ENCODE assay signal across 21 cellular contexts in the genomic region with DNA sequence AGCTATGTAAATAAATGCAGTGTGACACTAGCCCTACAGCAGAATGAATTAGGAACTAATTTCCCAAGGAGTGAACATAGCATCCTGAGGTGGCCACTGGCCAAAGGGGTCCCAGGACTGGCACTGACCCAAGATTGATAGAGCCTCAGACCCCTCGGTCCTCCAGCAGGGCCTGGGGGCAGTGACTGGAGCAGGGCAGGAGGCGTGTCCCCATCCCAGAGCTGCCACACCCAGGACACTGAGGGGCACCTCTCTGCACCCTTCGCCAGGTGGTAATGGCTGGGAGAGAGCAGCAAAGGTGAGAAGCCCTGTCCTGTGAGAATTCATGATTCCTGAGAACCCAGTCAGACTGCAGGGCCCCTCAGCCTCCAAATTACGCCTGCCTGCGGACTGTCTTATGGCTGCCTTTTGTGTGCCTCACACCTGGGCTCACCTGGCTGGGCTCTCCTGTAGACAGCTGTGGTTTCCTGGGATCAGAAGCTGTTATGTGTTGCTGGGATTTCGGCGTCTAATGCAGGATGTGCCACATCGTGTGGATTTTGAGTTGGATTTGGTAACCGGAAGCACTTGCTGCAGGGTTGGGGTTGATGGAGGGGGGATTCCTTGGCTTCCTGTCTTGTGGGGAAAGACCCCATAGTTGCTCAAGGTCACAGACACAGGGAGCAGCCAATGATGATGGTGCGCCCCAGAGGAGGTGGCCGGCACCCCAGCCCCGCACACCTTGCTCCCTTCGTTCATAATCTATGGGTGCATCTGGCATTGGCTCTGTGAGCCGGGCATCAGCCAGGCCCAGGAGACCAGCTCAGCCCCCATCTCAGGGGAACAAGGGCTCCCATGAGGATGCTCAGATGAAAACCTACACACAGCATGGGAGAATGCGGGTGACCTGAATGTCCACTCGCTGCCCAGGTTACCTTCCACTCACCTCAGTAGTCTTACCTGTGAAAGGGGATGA.
DNase-seq lines count a peak whose midpoint lies in the region; ATAC-seq and TF ChIP-seq lines count a peak whose summit lies in the region.
"Had no signal": no experiment of that assay in that cellular context is flagged by ENCODE, and none has a peak within 500 bp of the region (broad histone marks: within the 10 kb centered on the region; RNA-seq: fewer than 3 reads in every experiment).

No MANE protein-coding gene starts in this region.

- H3K27me3 Mint-ChIP-seq in osteocyte (ENCODE audit: unreplicated experiment), result no peaks in the 10 kb centered on the region
- no peaks in the 10 kb centered on the region; the same call in 1 of the 2 replicates for H3K27me3 Mint-ChIP-seq in WTC11 (ENCODE audit: low read depth)

- H3K36me3 ChIP-seq in right atrium auricular region, result no peaks in the 10 kb centered on the region
- H3K36me3 ChIP-seq in heart left ventricle, result no peaks in the 10 kb centered on the region
- no peaks in the 10 kb centered on the region for H3K36me3 ChIP-seq in esophagus muscularis mucosa
- H3K36me3 ChIP-seq: BE2C had no signal

- H3K9me3 ChIP-seq in right atrium auricular region, result no peaks in the 10 kb centered on the region
- no peaks in the 10 kb centered on the region for H3K9me3 ChIP-seq in heart left ventricle
- H3K9me3 ChIP-seq in esophagus muscularis mucosa, result no peaks in the 10 kb centered on the region
- H3K9me3 ChIP-seq: BE2C had no signal

- DNase-seq in right atrium auricular region (ENCODE audit: low spot score), result peak; percentile 28
- no peak for DNase-seq in heart left ventricle
- DNase-seq in esophagus muscularis mucosa (ENCODE audit: extremely low spot score), result peak; percentile 55
- DNase-seq in osteocyte (ENCODE audit: extremely low spot score, unreplicated experiment), result peak; percentile 83
- DNase-seq in stimulated activated CD4-positive, alpha-beta T cell treated with anti-CD3 and anti-CD28 coated beads, Interleukin-4, amount 100 ng/mL, for 4 hours, result no peak
- no peak for DNase-seq in WTC11 (ENCODE audit: low spot score)
- DNase-seq in SHP77 treated with DMSO at 0.1 percent for 48 hours (lab: John Stamatoyannopoulos, UW), result no peak
- DNase-seq: BE2C; CD4-positive, alpha-beta memory T cell; DND-41; GDM1; GM23248; MV-4-11; NCI-H1417 treated with DMSO at 0.1 percent for 48 hours; NCI-H2081; NCI-H2227 treated with DMSO at 0.1 percent for 48 hours; NCI-H526; NK-92 treated with Interleukin-12 subunit alpha and Interleukin-12 subunit beta, amount 100 ng/mL, for 24 hours; OCI-M1; RPMI8226 had no signal

- TF ChIP-seq POLR2A in heart left ventricle (IDR thresholded peaks at IDR 0.05) (no peak), esophagus muscularis mucosa (IDR thresholded peaks at IDR 0.05; ENCODE audit: low read depth) (no peak)

- POLR2A ChIA-PET in WTC11 (lab: Charles Lee), result no interaction called here

- CTCF ChIA-PET in WTC11 (lab: Charles Lee), result no interaction called here

- no peaks in the 10 kb centered on the region for H3K36me3 Mint-ChIP-seq in osteocyte (ENCODE audit: unreplicated experiment)
- H3K36me3 Mint-ChIP-seq in WTC11, result no peaks in the 10 kb centered on the region
- H3K36me3 Mint-ChIP-seq: CD4-positive, alpha-beta memory T cell; IgD-negative memory B cell had no signal

- H3K4me1 ChIP-seq in right atrium auricular region, result no peaks in the 10 kb centered on the region
- no peaks in the 10 kb centered on the region for H3K4me1 ChIP-seq in heart left ventricle
- no peaks in the 10 kb centered on the region for H3K4me1 ChIP-seq in esophagus muscularis mucosa
- H3K4me1 ChIP-seq: BE2C had no signal

- H3K9me3 Mint-ChIP-seq in osteocyte (ENCODE audit: unreplicated experiment) (peaks cover 7% of the 10 kb centered on the region), WTC11 (peaks cover 13% of the 10 kb centered on the region; the same call in 1 of the 2 replicates)
- H3K9me3 Mint-ChIP-seq: CD4-positive, alpha-beta memory T cell had no signal

- WGBS in heart left ventricle, 4 donors, result 88 to 97% (median 90%) methylated on average over 12 to 16 of the region's 16 CpGs
- 89% methylated on average over 12 of the region's 16 CpGs for WGBS in esophagus muscularis mucosa

- no peaks in the 10 kb centered on the region for H3K4me1 Mint-ChIP-seq in osteocyte (ENCODE audit: unreplicated experiment)
- no peaks in the 10 kb centered on the region for H3K4me1 Mint-ChIP-seq in WTC11
- H3K4me1 Mint-ChIP-seq: CD4-positive, alpha-beta memory T cell; IgD-negative memory B cell had no signal

- H3K27ac ChIP-seq in right atrium auricular region, result no peak overlapping the region
- no peak overlapping the region for H3K27ac ChIP-seq in heart left ventricle
- no peak overlapping the region for H3K27ac ChIP-seq in esophagus muscularis mucosa (replicated peaks in 1 of 4)
- H3K27ac ChIP-seq: GM23248 had no signal

- H3K27ac Mint-ChIP-seq in osteocyte (ENCODE audit: unreplicated experiment), result no peak overlapping the region
- H3K27ac Mint-ChIP-seq in WTC11, result no peak overlapping the region
- H3K27ac Mint-ChIP-seq: CD4-positive, alpha-beta memory T cell; IgD-negative memory B cell had no signal

- intact Hi-C loops in heart left ventricle (cut with DNase I) (no loop called here), esophagus muscularis mucosa (cut with DNase I) (no loop called here)

- no peak for TF ChIP-seq CTCF in right atrium auricular region (IDR thresholded peaks at IDR 0.05)
- no peak for TF ChIP-seq CTCF in heart left ventricle (IDR thresholded peaks at IDR 0.05)
- TF ChIP-seq CTCF in esophagus muscularis mucosa (IDR thresholded peaks at IDR 0.05), result no peak
- no peak for TF ChIP-seq CTCF in osteocyte (IDR thresholded peaks at IDR 0.05)
- no peak for TF ChIP-seq CTCF in WTC11 (IDR thresholded peaks at IDR 0.05)

- no peaks in the 10 kb centered on the region for H3K27me3 ChIP-seq in right atrium auricular region
- peaks cover 0 to 4% (median 0%) of the 10 kb centered on the region in 9 donors for H3K27me3 ChIP-seq in heart left ventricle
- peaks cover 0 to 26% (median 0%) of the 10 kb centered on the region in 4 donors for H3K27me3 ChIP-seq in esophagus muscularis mucosa
- H3K27me3 ChIP-seq: BE2C had no signal

- ATAC-seq in heart left ventricle, result no peak
- no peak for ATAC-seq in WTC11

- H3K4me3 Mint-ChIP-seq in osteocyte (ENCODE audit: unreplicated experiment) (no peak overlapping the region), WTC11 (no peak overlapping the region)
- H3K4me3 Mint-ChIP-seq: CD4-positive, alpha-beta memory T cell; IgD-negative memory B cell had no signal

- no peak for TF ChIP-seq EP300 in esophagus muscularis mucosa (IDR thresholded peaks at IDR 0.05)

- H3K4me3 ChIP-seq in right atrium auricular region, result no peak overlapping the region
- no peak overlapping the region for H3K4me3 ChIP-seq in heart left ventricle
- no peak overlapping the region for H3K4me3 ChIP-seq in esophagus muscularis mucosa
- H3K4me3 ChIP-seq: GM23248 had no signal

TF ChIP-seq in WTC11, 78 proteins besides CTCF, POLR2A, EP300 and RAD21:
- TF ChIP-seq, protein P1, sequence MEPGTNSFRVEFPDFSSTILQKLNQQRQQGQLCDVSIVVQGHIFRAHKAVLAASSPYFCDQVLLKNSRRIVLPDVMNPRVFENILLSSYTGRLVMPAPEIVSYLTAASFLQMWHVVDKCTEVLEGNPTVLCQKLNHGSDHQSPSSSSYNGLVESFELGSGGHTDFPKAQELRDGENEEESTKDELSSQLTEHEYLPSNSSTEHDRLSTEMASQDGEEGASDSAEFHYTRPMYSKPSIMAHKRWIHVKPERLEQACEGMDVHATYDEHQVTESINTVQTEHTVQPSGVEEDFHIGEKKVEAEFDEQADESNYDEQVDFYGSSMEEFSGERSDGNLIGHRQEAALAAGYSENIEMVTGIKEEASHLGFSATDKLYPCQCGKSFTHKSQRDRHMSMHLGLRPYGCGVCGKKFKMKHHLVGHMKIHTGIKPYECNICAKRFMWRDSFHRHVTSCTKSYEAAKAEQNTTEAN (CRISPR knock-in tag; IDR thresholded peaks at IDR 0.05), result no peak
- TF ChIP-seq ZBTB21 (CRISPR knock-in tag; IDR thresholded peaks at IDR 0.05; ENCODE audit: borderline replicate concordance) (no peak), ESRRA (CRISPR knock-in tag; IDR thresholded peaks at IDR 0.05; ENCODE audit: borderline replicate concordance) (no peak), TEAD1 (CRISPR knock-in tag; IDR thresholded peaks at IDR 0.05) (no peak), CBFB (CRISPR knock-in tag; IDR thresholded peaks at IDR 0.05; ENCODE audit: low read depth) (no peak), SP1 (CRISPR knock-in tag; conservative IDR thresholded peaks at IDR 0.05) (no peak)
- TF ChIP-seq, protein P2, sequence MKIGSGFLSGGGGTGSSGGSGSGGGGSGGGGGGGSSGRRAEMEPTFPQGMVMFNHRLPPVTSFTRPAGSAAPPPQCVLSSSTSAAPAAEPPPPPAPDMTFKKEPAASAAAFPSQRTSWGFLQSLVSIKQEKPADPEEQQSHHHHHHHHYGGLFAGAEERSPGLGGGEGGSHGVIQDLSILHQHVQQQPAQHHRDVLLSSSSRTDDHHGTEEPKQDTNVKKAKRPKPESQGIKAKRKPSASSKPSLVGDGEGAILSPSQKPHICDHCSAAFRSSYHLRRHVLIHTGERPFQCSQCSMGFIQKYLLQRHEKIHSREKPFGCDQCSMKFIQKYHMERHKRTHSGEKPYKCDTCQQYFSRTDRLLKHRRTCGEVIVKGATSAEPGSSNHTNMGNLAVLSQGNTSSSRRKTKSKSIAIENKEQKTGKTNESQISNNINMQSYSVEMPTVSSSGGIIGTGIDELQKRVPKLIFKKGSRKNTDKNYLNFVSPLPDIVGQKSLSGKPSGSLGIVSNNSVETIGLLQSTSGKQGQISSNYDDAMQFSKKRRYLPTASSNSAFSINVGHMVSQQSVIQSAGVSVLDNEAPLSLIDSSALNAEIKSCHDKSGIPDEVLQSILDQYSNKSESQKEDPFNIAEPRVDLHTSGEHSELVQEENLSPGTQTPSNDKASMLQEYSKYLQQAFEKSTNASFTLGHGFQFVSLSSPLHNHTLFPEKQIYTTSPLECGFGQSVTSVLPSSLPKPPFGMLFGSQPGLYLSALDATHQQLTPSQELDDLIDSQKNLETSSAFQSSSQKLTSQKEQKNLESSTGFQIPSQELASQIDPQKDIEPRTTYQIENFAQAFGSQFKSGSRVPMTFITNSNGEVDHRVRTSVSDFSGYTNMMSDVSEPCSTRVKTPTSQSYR (CRISPR knock-in tag; IDR thresholded peaks at IDR 0.05), result no peak
TF ChIP-seq in WTC11: peak in this region for 0.

Comparison
In these comparisons a context has a peak if more than half of its experiments do, and no peak if none do; other contexts are left out.
1. DNase-seq: peak in right atrium auricular region (single experiment), esophagus muscularis mucosa (single experiment) and osteocyte (single experiment); none in heart left ventricle (0 of 5), stimulated activated CD4-positive, alpha-beta T cell treated with anti-CD3 and anti-CD28 coated beads, Interleukin-4, amount 100 ng/mL, for 4 hours (0 of 2), WTC11 (single experiment) and SHP77 treated with DMSO at 0.1 percent for 48 hours (single experiment).